In genomic region chr17:72021417-72022041, GRCh38 we compare ENCODE assay signal across 2 cellular contexts.
TF ChIP-seq lines count a peak whose summit lies in the region.

No MANE protein-coding gene starts in this region.

TF ChIP-seq in SK-N-SH, 30 proteins besides CTCF, POLR2A, EP300 and RAD21 (continued from another document):
- no peak for TF ChIP-seq PBX3 (IDR thresholded peaks at IDR 0.05)

TF ChIP-seq in SK-N-SH treated with all-trans-retinoic acid at 6 μM for 48 hours, 23 proteins besides CTCF, POLR2A, EP300 and RAD21 (continued from another document):
- TF ChIP-seq TSHZ2 (CRISPR knock-in tag; IDR thresholded peaks at IDR 0.05) (no peak), TOX (CRISPR knock-in tag; IDR thresholded peaks at IDR 0.05; ENCODE audit: borderline replicate concordance) (no peak), POU6F1 (CRISPR knock-in tag; IDR thresholded peaks at IDR 0.05; ENCODE audit: borderline replicate concordance, low read depth) (no peak), RARB (CRISPR knock-in tag; IDR thresholded peaks at IDR 0.05) (no peak), ARNTL (CRISPR knock-in tag; IDR thresholded peaks at IDR 0.05; ENCODE audit: borderline replicate concordance, low read depth) (no peak), OSR1 (CRISPR knock-in tag; IDR thresholded peaks at IDR 0.05) (no peak), CREB5 (CRISPR knock-in tag; IDR thresholded peaks at IDR 0.05; ENCODE audit: low read depth) (no peak)
